In genomic region chr6:34773906-34774305, GRCh38 we compare ENCODE assay signal across 22 cellular contexts.
"Had no signal": no experiment of that assay in that cellular context is flagged by ENCODE, and none has a peak within 500 bp of the region (broad histone marks: within the 10 kb centered on the region; RNA-seq: fewer than 3 reads in every experiment).

No MANE protein-coding gene starts in this region.

- H3K9me3 Mint-ChIP-seq: activated B cell treated with CpG ODN at 0.5 μM for 24 hours; activated naive CD4-positive, alpha-beta T cell treated with anti-CD3 and anti-CD28 coated beads for 36 hours; activated naive CD8-positive, alpha-beta T cell treated with anti-CD3 and anti-CD28 coated beads, Interleukin-2, amount 10 ng/mL, durations not matched to agents 7 days and 5 days; activated T-cell treated with anti-CD3 and anti-CD28 coated beads, Interleukin-2, amount 50 U/mL, for 72 hours had no signal

- H3K27ac ChIP-seq: foreskin keratinocyte, thyroid gland had no signal

- H3K9me3 ChIP-seq: thyroid gland had no signal

- DNase-seq: activated B cell treated with CpG ODN at 0.5 μM for 24 hours; activated CD4-positive, alpha-beta T cell treated with anti-CD3 and anti-CD28 coated beads for 4 hours; activated CD4-positive, alpha-beta T cell treated with anti-CD3 and anti-CD28 coated beads, Interleukin-2, amount 50 U/mL, for 48 hours; activated effector memory CD4-positive, alpha-beta T cell treated with Interleukin-2 at 50 U/mL for 16 hours; activated naive CD4-positive, alpha-beta T cell treated with anti-CD3 and anti-CD28 coated beads for 36 hours; activated naive CD8-positive, alpha-beta T cell treated with anti-CD3 and anti-CD28 coated beads, Interleukin-2, amount 10 ng/mL, durations not matched to agents 7 days and 5 days; activated T-cell treated with anti-CD3 and anti-CD28 coated beads, Interleukin-2, amount 50 U/mL, for 72 hours; amygdala; cortex of kidney; effector CD4-positive, alpha-beta T cell; foreskin keratinocyte; glutamatergic neuron; hippocampal formation; kidney glomerular epithelial cell; mesenchymal stem cell; nucleus accumbens; retina; stimulated activated CD4-positive, alpha-beta T cell treated with anti-CD3 and anti-CD28 coated beads, Interleukin-4, amount 100 ng/mL, for 24 hours; stimulated activated naive CD4-positive, alpha-beta T cell treated with Interleukin-2 at 50 U/mL for 16 hours; T-helper 9 cell; thyroid gland had no signal

- H3K4me3 ChIP-seq: thyroid gland had no signal

- H3K27me3 ChIP-seq: foreskin keratinocyte, thyroid gland had no signal

- H3K27me3 Mint-ChIP-seq: activated B cell treated with CpG ODN at 0.5 μM for 24 hours; activated naive CD8-positive, alpha-beta T cell treated with anti-CD3 and anti-CD28 coated beads, Interleukin-2, amount 10 ng/mL, durations not matched to agents 7 days and 5 days; progenitor cell of endocrine pancreas had no signal

- H3K4me3 Mint-ChIP-seq: activated B cell treated with CpG ODN at 0.5 μM for 24 hours; activated naive CD4-positive, alpha-beta T cell treated with anti-CD3 and anti-CD28 coated beads for 36 hours; activated naive CD8-positive, alpha-beta T cell treated with anti-CD3 and anti-CD28 coated beads, Interleukin-2, amount 10 ng/mL, durations not matched to agents 7 days and 5 days; activated T-cell treated with anti-CD3 and anti-CD28 coated beads, Interleukin-2, amount 50 U/mL, for 72 hours had no signal

- H3K27ac Mint-ChIP-seq: activated B cell treated with CpG ODN at 0.5 μM for 24 hours; activated naive CD4-positive, alpha-beta T cell treated with anti-CD3 and anti-CD28 coated beads for 36 hours; activated naive CD8-positive, alpha-beta T cell treated with anti-CD3 and anti-CD28 coated beads, Interleukin-2, amount 10 ng/mL, durations not matched to agents 7 days and 5 days; activated T-cell treated with anti-CD3 and anti-CD28 coated beads, Interleukin-2, amount 50 U/mL, for 72 hours; progenitor cell of endocrine pancreas had no signal

- H3K4me1 ChIP-seq: foreskin keratinocyte, thyroid gland had no signal

- H3K4me1 Mint-ChIP-seq: activated B cell treated with CpG ODN at 0.5 μM for 24 hours had no signal
